Comparison of ENCODE assay signal across 8 cellular contexts in the genomic region with DNA sequence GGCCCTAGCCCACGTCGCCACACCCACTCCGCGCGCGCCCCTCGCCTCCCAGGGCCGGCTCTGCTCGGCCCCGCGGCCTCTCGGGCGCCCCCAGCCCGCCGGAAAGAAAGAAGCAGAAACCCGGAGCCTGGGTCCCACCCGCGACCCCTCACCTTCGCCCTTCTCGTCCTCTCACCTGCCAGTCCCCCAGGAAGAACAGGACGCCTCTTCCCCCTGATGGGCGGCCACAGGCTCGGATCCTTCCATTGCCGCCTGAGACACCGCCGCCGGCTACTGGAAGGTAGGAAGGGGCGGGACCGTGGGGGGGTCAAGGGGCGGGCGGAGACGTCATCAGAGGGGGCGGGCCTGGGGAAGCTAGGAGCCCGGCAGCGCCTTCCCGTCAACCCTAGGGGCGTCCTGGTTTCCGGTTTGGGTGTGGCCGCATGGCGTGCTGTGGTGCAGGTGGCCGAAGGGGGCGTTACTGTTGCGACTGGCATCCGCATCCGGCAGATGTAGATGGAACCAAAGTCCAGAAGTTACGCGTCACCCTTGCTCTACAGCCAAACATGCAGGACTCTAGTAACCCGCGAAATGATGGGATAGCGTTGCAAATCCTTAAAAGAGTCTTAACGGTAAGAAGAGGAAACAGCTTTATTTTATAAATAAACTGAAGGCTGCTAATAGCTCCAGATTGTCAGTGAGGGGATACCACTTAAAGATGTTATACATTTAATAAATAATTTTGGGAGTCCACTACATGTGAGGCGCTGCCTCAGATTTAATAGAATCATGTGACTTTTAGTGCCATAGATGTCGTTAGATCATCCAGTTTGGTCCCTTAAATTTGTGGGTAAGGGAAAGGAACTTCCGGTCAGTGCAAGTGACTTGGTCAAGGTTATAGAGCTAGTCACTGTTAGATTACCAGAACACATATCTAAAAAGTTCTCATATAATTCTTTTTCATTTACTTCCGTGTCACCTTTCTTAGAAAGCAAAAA. TPM values are rescaled to one million over a fixed set of nuclear protein-coding genes. Genes with fewer than 3 reads are reported as not detected.
DNase-seq lines count a peak whose midpoint lies in the region; ATAC-seq and TF ChIP-seq lines count a peak whose summit lies in the region.

Gene UBA6 (minus strand): TSS at position 282 of the 977 bp plus-strand sequence. CDS start 36 bp downstream, at position 246.

- intact Hi-C loops in PC-3 (cut with micrococcal nuclease), result loop anchor here (1.0 to 5.0 kb wide), 3 partner anchors 156 to 185 kb away; partner anchors contain the start of gene CENPC

- ATAC-seq in GM21619 (IDR thresholded peaks at IDR 0.05; ENCODE audit: unreplicated experiment) (peak; percentile 98), PC-3 (peak; percentile 94)

- peaks cover under 1% of the 10 kb centered on the region; the same call in 1 of the 2 replicates for H3K9me3 ChIP-seq in PC-3 (ENCODE audit: low read length)

- H3K4me2 ChIP-seq in PC-3 (ENCODE audit: low read length), result peak within 1 kb of the TSS; percentile 92

- TSS peak; percentile 79 for BruUV-seq in PC-3 (replicated peaks; lab: Mats Ljungman, UMichigan)

- peak within 1 kb of the TSS; percentile 78 for H3K27ac ChIP-seq in PC-3 (ENCODE audit: low read length)

- H3K4me1 ChIP-seq in PC-3 (ENCODE audit: insufficient read depth, low read length), result peaks cover 29% of the 10 kb centered on the region

- no peaks in the 10 kb centered on the region for H3K27me3 ChIP-seq in PC-3 (ENCODE audit: low read length)

- no peaks in the 10 kb centered on the region for H4K20me1 ChIP-seq in PC-3 (ENCODE audit: low read length)

- TF ChIP-seq CTCF in PC-3 (conservative IDR thresholded peaks at IDR 0.05; ENCODE audit: low read depth, low read length), result peak; percentile 64
- peak; percentile 38 for TF ChIP-seq CTCF in epithelial cell of proximal tubule (conservative IDR thresholded peaks at IDR 0.05; ENCODE audit: low read depth, low read length)

- CTCF ChIA-PET in PC-3 (lab: Charles Lee), result interaction anchor here (1.2 kb wide), 1 partner anchor 13 kb away, joined by 4 read pairs; no protein-coding TSS in a partner anchor

- no peaks in the 10 kb centered on the region for H3F3A ChIP-seq in PC-3 (ENCODE audit: low read length, unreplicated experiment)

- peak; percentile 87 for DNase-seq in DMS53 treated with DMSO at 0.1 percent for 48 hours (lab: John Stamatoyannopoulos, UW; ENCODE audit: unreplicated experiment)
- peak; percentile 92 for DNase-seq in Jurkat, Clone E6-1 (ENCODE audit: low read depth, low spot score)
- peak; percentile 99 for DNase-seq in PC-3
- DNase-seq in activated T-cell treated with anti-CD3 and anti-CD28 coated beads for 48 hours (ENCODE audit: low read depth), result peak; percentile 91
- DNase-seq in epithelial cell of proximal tubule (ENCODE audit: low read depth), result peak; percentile 72
- peak; percentile 97 for DNase-seq in mucosa of gallbladder (ENCODE audit: low spot score)
- peak; percentile 89 to 94 for DNase-seq in stimulated activated CD8-positive, alpha-beta memory T cell treated with anti-CD3 and anti-CD28 coated beads, Interleukin-4, amount 100 ng/mL, for 4 hours (ENCODE audit: low read depth in 2 of 2, low spot score in 1 of 2)

- peak within 1 kb of the TSS; percentile 93 for H3K9ac ChIP-seq in PC-3 (ENCODE audit: low read length)

- no peaks in the 10 kb centered on the region for H3K9me2 ChIP-seq in PC-3 (replicated peaks; ENCODE audit: low read length)

- peaks cover 85% of the 10 kb centered on the region for H3K79me2 ChIP-seq in PC-3 (ENCODE audit: low read length)

- peaks cover 2% of the 10 kb centered on the region; the same call in 1 of the 2 replicates for H3K36me3 ChIP-seq in PC-3 (ENCODE audit: low read depth, low read length)

- H3K4me3 ChIP-seq in Jurkat, Clone E6-1 (ENCODE audit: low read length), result peak within 1 kb of the TSS; percentile 92
- H3K4me3 ChIP-seq in PC-3 (ENCODE audit: low read length), result peak within 1 kb of the TSS; percentile 86
- H3K4me3 ChIP-seq in epithelial cell of proximal tubule (ENCODE audit: low read depth, low read length), result peak within 1 kb of the TSS; percentile 98

- POLR2A ChIA-PET in PC-3 (lab: Charles Lee; ENCODE audit: unreplicated experiment), result interaction anchor here (0.5 to 0.7 kb wide), 3 partner anchors 30 to 202 kb away, joined by 3 to 9 read pairs (median 8); no protein-coding TSS in a partner anchor

- H2AFZ ChIP-seq in PC-3 (ENCODE audit: low read length), result peak within 1 kb of the TSS; percentile 80

RNA-seq across cellular contexts. Expression of gene UBA6, which starts in this region (rescaled TPM):
- 37.1 TPM for polyA plus RNA-seq in Jurkat, Clone E6-1 (2012; ENCODE audit: insufficient read depth, insufficient read length)
- 94.6 and 107 TPM in 2 replicates for total RNA-seq in PC-3 (2014; rRNA removed)
- total RNA-seq in epithelial cell of proximal tubule, result 69.2 and 100 TPM in 2 replicates
- 38.0 TPM for total RNA-seq in mucosa of gallbladder

Comparison
In these comparisons a context has a peak if more than half of its experiments do, and no peak if none do; other contexts are left out.
1. Peak in every context shown above with its lines: DNase-seq, ATAC-seq, H3K4me3 ChIP-seq and H3K27ac ChIP-seq.